In the genomic region with DNA sequence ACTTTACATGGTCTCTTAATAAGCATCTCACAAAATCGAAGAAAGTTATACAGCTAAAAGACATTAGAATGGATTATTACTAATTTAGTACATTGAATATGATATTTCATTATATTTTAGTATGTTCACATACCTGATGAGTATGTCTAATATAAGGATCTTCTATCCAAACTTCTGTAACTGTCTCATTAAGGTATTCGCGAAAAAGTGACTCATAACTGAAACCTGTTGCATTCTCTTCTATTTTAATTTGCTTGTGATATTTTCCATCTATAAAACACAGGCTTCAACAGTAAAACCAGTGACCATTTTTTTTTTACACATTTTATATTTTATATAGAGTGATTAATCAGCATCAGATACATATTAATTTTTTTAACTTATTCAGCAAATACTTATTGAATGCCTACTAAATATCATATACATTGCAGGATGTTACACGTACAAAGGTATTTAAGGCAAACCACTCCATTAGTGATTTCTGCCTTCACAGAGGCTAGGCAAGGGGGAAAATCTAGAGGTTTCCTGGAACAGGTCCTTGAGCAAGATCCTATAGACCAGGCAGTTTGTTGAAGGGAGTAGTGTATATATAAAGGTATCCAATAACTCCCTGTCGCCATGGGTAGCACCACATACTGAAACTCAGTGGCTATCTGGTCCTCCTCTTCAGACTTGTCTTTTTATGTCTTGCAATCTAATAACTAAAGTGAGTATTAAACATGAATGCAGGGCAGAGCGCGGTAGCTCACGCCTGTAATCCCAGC, we compare ENCODE assay signal across 19 cellular contexts. TPM values are rescaled to one million over a fixed set of nuclear protein-coding genes. Genes with fewer than 3 reads are reported as not detected.
DNase-seq lines count a peak whose midpoint lies in the region; ATAC-seq and FAIRE-seq lines count a peak whose summit lies in the region.
"Had no signal": no experiment of that assay in that cellular context is flagged by ENCODE, and none has a peak within 500 bp of the region (broad histone marks: within the 10 kb centered on the region; RNA-seq: fewer than 3 reads in every experiment).

No MANE protein-coding gene starts in this region.

- H3K36me3 ChIP-seq in effector memory CD4-positive, alpha-beta T cell (ENCODE audit: control insufficient read depth, insufficient read depth, low read length): peaks cover 49% of the 10 kb centered on the region

- peak; percentile 23 for ATAC-seq in activated T-helper 17 cell treated with anti-CD3 and anti-CD28 coated beads, Interleukin-2, amount 50 U/mL, for 72 hours (replicated peaks)
- no peak for ATAC-seq in naive thymus-derived CD8-positive, alpha-beta T cell
- no peak for ATAC-seq in HG02759 (IDR thresholded peaks at IDR 0.05; ENCODE audit: unreplicated experiment)
- ATAC-seq: GM12878, GM23338, HCT116 had no signal

- H3K27ac Mint-ChIP-seq in activated CD4-positive, alpha-beta memory T cell treated with anti-CD3 and anti-CD28 coated beads for 36 hours: peak overlapping the region; percentile 49
- H3K27ac Mint-ChIP-seq in activated CD4-positive, alpha-beta memory T cell treated with anti-CD3 and anti-CD28 coated beads, Interleukin-2, amount 10 ng/mL, durations not matched to agents 7 days and 5 days: no peak overlapping the region
- peak overlapping the region; percentile 36 for H3K27ac Mint-ChIP-seq in activated T-helper 17 cell treated with anti-CD3 and anti-CD28 coated beads, Interleukin-2, amount 50 U/mL, for 72 hours
- peak overlapping the region in 7 of 10 donors; percentile 22 to 88 (median 43) for H3K27ac Mint-ChIP-seq in naive thymus-derived CD8-positive, alpha-beta T cell
- H3K27ac Mint-ChIP-seq: B cell, GM23338 had no signal

- H3K4me3 Mint-ChIP-seq in activated CD4-positive, alpha-beta memory T cell treated with anti-CD3 and anti-CD28 coated beads for 36 hours: no peak overlapping the region
- no peak overlapping the region for H3K4me3 Mint-ChIP-seq in activated CD4-positive, alpha-beta memory T cell treated with anti-CD3 and anti-CD28 coated beads, Interleukin-2, amount 10 ng/mL, durations not matched to agents 7 days and 5 days
- no peak overlapping the region for H3K4me3 Mint-ChIP-seq in activated T-helper 17 cell treated with anti-CD3 and anti-CD28 coated beads, Interleukin-2, amount 50 U/mL, for 72 hours
- no peak overlapping the region for H3K4me3 Mint-ChIP-seq in naive thymus-derived CD8-positive, alpha-beta T cell
- H3K4me3 Mint-ChIP-seq: B cell, GM23338 had no signal

- peak; percentile 3 for FAIRE-seq in A204.1 (lab: Jason Lieb, UNC)
- FAIRE-seq: GM12878, GM19239 had no signal

- no peak for DNase-seq in activated CD4-positive, alpha-beta memory T cell treated with anti-CD3 and anti-CD28 coated beads for 36 hours
- no peak for DNase-seq in activated CD4-positive, alpha-beta memory T cell treated with anti-CD3 and anti-CD28 coated beads, Interleukin-2, amount 10 ng/mL, durations not matched to agents 7 days and 5 days
- no peak for DNase-seq in naive thymus-derived CD8-positive, alpha-beta T cell
- DNase-seq in middle frontal gyrus (ENCODE audit: extremely low spot score, low spot score): no peak
- DNase-seq in effector memory CD4-positive, alpha-beta T cell: no peak
- DNase-seq: 8988T, KBM-7, NCI-H1105, NCI-H748 treated with DMSO at 0.1 percent for 48 hours, OCI-M1, SHP77 had no signal

- POLR2A ChIA-PET in activated CD4-positive, alpha-beta memory T cell treated with anti-CD3 and anti-CD28 coated beads for 36 hours (lab: Charles Lee): no interaction called here
- POLR2A ChIA-PET in activated CD4-positive, alpha-beta memory T cell treated with anti-CD3 and anti-CD28 coated beads, Interleukin-2, amount 10 ng/mL, durations not matched to agents 7 days and 5 days (lab: Charles Lee): no interaction called here
- POLR2A ChIA-PET in naive thymus-derived CD8-positive, alpha-beta T cell (lab: Charles Lee): interaction anchor here (0.7 kb wide), 1 partner anchor 1284 kb away, joined by 4 read pairs; no protein-coding TSS in a partner anchor

- no peaks in the 10 kb centered on the region for H3K9me3 Mint-ChIP-seq in activated CD4-positive, alpha-beta memory T cell treated with anti-CD3 and anti-CD28 coated beads for 36 hours
- H3K9me3 Mint-ChIP-seq in activated CD4-positive, alpha-beta memory T cell treated with anti-CD3 and anti-CD28 coated beads, Interleukin-2, amount 10 ng/mL, durations not matched to agents 7 days and 5 days: no peaks in the 10 kb centered on the region
- no peaks in the 10 kb centered on the region for H3K9me3 Mint-ChIP-seq in activated T-helper 17 cell treated with anti-CD3 and anti-CD28 coated beads, Interleukin-2, amount 50 U/mL, for 72 hours
- no peaks in the 10 kb centered on the region for H3K9me3 Mint-ChIP-seq in naive thymus-derived CD8-positive, alpha-beta T cell
- H3K9me3 Mint-ChIP-seq: GM23338 had no signal

- no peaks in the 10 kb centered on the region for H3K27me3 Mint-ChIP-seq in activated CD4-positive, alpha-beta memory T cell treated with anti-CD3 and anti-CD28 coated beads for 36 hours
- no peaks in the 10 kb centered on the region for H3K27me3 Mint-ChIP-seq in activated CD4-positive, alpha-beta memory T cell treated with anti-CD3 and anti-CD28 coated beads, Interleukin-2, amount 10 ng/mL, durations not matched to agents 7 days and 5 days
- H3K27me3 Mint-ChIP-seq in activated T-helper 17 cell treated with anti-CD3 and anti-CD28 coated beads, Interleukin-2, amount 50 U/mL, for 72 hours: no peaks in the 10 kb centered on the region
- no peaks in the 10 kb centered on the region for H3K27me3 Mint-ChIP-seq in naive thymus-derived CD8-positive, alpha-beta T cell
- H3K27me3 Mint-ChIP-seq: B cell had no signal

- H3K9me3 ChIP-seq in effector memory CD4-positive, alpha-beta T cell (ENCODE audit: control insufficient read depth, low read length): no peaks in the 10 kb centered on the region

- H3K27me3 ChIP-seq in effector memory CD4-positive, alpha-beta T cell (replicated peaks; ENCODE audit: control insufficient read depth, insufficient read depth, low read length, poor library complexity, severe bottlenecking): no peaks in the 10 kb centered on the region

- no peak overlapping the region for H3K4me3 ChIP-seq in effector memory CD4-positive, alpha-beta T cell (ENCODE audit: insufficient read depth, low read depth, low read length, poor library complexity, severe bottlenecking)
- H3K4me3 ChIP-seq: GM12878, GM23338 had no signal

- no peaks in the 10 kb centered on the region for H3K4me1 ChIP-seq in effector memory CD4-positive, alpha-beta T cell (ENCODE audit: control insufficient read depth, insufficient read depth, low read length, poor library complexity, severe bottlenecking)

- intact Hi-C loops in activated CD4-positive, alpha-beta memory T cell treated with anti-CD3 and anti-CD28 coated beads for 36 hours (cut with micrococcal nuclease): loop anchor here (1.0 to 10.0 kb wide), 2 partner anchors 8 to 337 kb away; no protein-coding TSS in a partner anchor

- peaks cover 27% of the 10 kb centered on the region for H3K36me3 Mint-ChIP-seq in activated CD4-positive, alpha-beta memory T cell treated with anti-CD3 and anti-CD28 coated beads for 36 hours
- peaks cover 55% of the 10 kb centered on the region for H3K36me3 Mint-ChIP-seq in activated CD4-positive, alpha-beta memory T cell treated with anti-CD3 and anti-CD28 coated beads, Interleukin-2, amount 10 ng/mL, durations not matched to agents 7 days and 5 days (ENCODE audit: low read depth)
- peaks cover 96% of the 10 kb centered on the region for H3K36me3 Mint-ChIP-seq in activated T-helper 17 cell treated with anti-CD3 and anti-CD28 coated beads, Interleukin-2, amount 50 U/mL, for 72 hours (ENCODE audit: low read depth)
- peaks cover 0 to 79% (median 9%) of the 10 kb centered on the region in 3 donors for H3K36me3 Mint-ChIP-seq in naive thymus-derived CD8-positive, alpha-beta T cell

- peaks cover 34% of the 10 kb centered on the region for H3K4me1 Mint-ChIP-seq in activated CD4-positive, alpha-beta memory T cell treated with anti-CD3 and anti-CD28 coated beads for 36 hours (ENCODE audit: low read depth)
- H3K4me1 Mint-ChIP-seq in activated CD4-positive, alpha-beta memory T cell treated with anti-CD3 and anti-CD28 coated beads, Interleukin-2, amount 10 ng/mL, durations not matched to agents 7 days and 5 days: peaks cover 29% of the 10 kb centered on the region
- H3K4me1 Mint-ChIP-seq in activated T-helper 17 cell treated with anti-CD3 and anti-CD28 coated beads, Interleukin-2, amount 50 U/mL, for 72 hours: peaks cover 20% of the 10 kb centered on the region
- peaks cover 3 to 26% (median 19%) of the 10 kb centered on the region in 4 donors for H3K4me1 Mint-ChIP-seq in naive thymus-derived CD8-positive, alpha-beta T cell
- H3K4me1 Mint-ChIP-seq: GM23338 had no signal

- CTCF ChIA-PET in activated CD4-positive, alpha-beta memory T cell treated with anti-CD3 and anti-CD28 coated beads for 36 hours (lab: Charles Lee): interaction anchor here (0.9 kb wide), 1 partner anchor 8 kb away, joined by 4 read pairs; no protein-coding TSS in a partner anchor
- CTCF ChIA-PET in activated CD4-positive, alpha-beta memory T cell treated with anti-CD3 and anti-CD28 coated beads, Interleukin-2, amount 10 ng/mL, durations not matched to agents 7 days and 5 days (lab: Charles Lee): interaction anchor here (0.5 kb wide), 1 partner anchor 334 kb away, joined by 3 read pairs; no protein-coding TSS in a partner anchor

- no peak overlapping the region for H3K27ac ChIP-seq in effector memory CD4-positive, alpha-beta T cell (ENCODE audit: insufficient read depth, low read length, poor library complexity, severe bottlenecking)

RNA-seq across cellular contexts. Expression of a gene that starts 9.3 kb away (rescaled TPM):
- 10 to 100 TPM; 67.4 to 75.5 TPM for total RNA-seq in activated CD4-positive, alpha-beta memory T cell treated with anti-CD3 and anti-CD28 coated beads for 36 hours
- 10 to 100 TPM; 63.3 to 67.3 TPM for total RNA-seq in activated CD4-positive, alpha-beta memory T cell treated with anti-CD3 and anti-CD28 coated beads, Interleukin-2, amount 10 ng/mL, durations not matched to agents 7 days and 5 days
- total RNA-seq in activated T-helper 17 cell treated with anti-CD3 and anti-CD28 coated beads, Interleukin-2, amount 50 U/mL, for 72 hours: 10 to 100 TPM; 68.7 to 71.5 TPM
- total RNA-seq in naive thymus-derived CD8-positive, alpha-beta T cell: 10 to 100 TPM; 63.4 to 66.5 TPM
- polyA plus RNA-seq in naive thymus-derived CD8-positive, alpha-beta T cell: 10 to 100 TPM; 40.4 to 49.0 (median 43.8) TPM

RNA-seq across cellular contexts. Expression of a gene that starts 9.4 kb away (rescaled TPM):
- total RNA-seq in activated CD4-positive, alpha-beta memory T cell treated with anti-CD3 and anti-CD28 coated beads for 36 hours: 10 to 100 TPM; 30.3 to 30.8 TPM
- total RNA-seq in activated CD4-positive, alpha-beta memory T cell treated with anti-CD3 and anti-CD28 coated beads, Interleukin-2, amount 10 ng/mL, durations not matched to agents 7 days and 5 days: 10 to 100 TPM; 21.1 to 22.2 TPM
- total RNA-seq in activated T-helper 17 cell treated with anti-CD3 and anti-CD28 coated beads, Interleukin-2, amount 50 U/mL, for 72 hours: 10 to 100 TPM; 25.7 to 26.0 TPM
- total RNA-seq in naive thymus-derived CD8-positive, alpha-beta T cell: 10 to 100 TPM; 20.7 to 21.2 TPM
- 10 to 100 TPM; 19.1 to 23.5 (median 20.4) TPM for polyA plus RNA-seq in naive thymus-derived CD8-positive, alpha-beta T cell

RNA-seq across cellular contexts. Expression of a gene that starts 16.8 kb away (rescaled TPM):
- 1 to 10 TPM; 3.3 to 4.6 TPM for total RNA-seq in activated CD4-positive, alpha-beta memory T cell treated with anti-CD3 and anti-CD28 coated beads for 36 hours
- total RNA-seq in activated CD4-positive, alpha-beta memory T cell treated with anti-CD3 and anti-CD28 coated beads, Interleukin-2, amount 10 ng/mL, durations not matched to agents 7 days and 5 days: 1 to 10 TPM; 6.7 to 7.3 TPM
- total RNA-seq in activated T-helper 17 cell treated with anti-CD3 and anti-CD28 coated beads, Interleukin-2, amount 50 U/mL, for 72 hours: 1 to 10 TPM; 3.3 to 5.5 TPM
- total RNA-seq in naive thymus-derived CD8-positive, alpha-beta T cell: 10 to 100 TPM; 24.7 to 26.2 TPM
- polyA plus RNA-seq in naive thymus-derived CD8-positive, alpha-beta T cell: 10 to 100 TPM; 19.0 to 26.9 (median 22.0) TPM

RNA-seq across cellular contexts. Expression of a gene that starts 16.8 kb away (rescaled TPM):
- 1 to 10 TPM; 6.3 to 7.0 TPM for total RNA-seq in activated CD4-positive, alpha-beta memory T cell treated with anti-CD3 and anti-CD28 coated beads for 36 hours
- 1 to 10 TPM; 3.7 to 5.4 TPM for total RNA-seq in activated CD4-positive, alpha-beta memory T cell treated with anti-CD3 and anti-CD28 coated beads, Interleukin-2, amount 10 ng/mL, durations not matched to agents 7 days and 5 days
- total RNA-seq in activated T-helper 17 cell treated with anti-CD3 and anti-CD28 coated beads, Interleukin-2, amount 50 U/mL, for 72 hours: 1 to 10 TPM; 3.5 to 9.8 TPM
- 10 to 100 TPM; 23.8 to 32.1 TPM for total RNA-seq in naive thymus-derived CD8-positive, alpha-beta T cell
- polyA plus RNA-seq in naive thymus-derived CD8-positive, alpha-beta T cell: 10 to 100 TPM; 22.5 to 26.4 (median 24.1) TPM

RNA-seq across cellular contexts. Expression of a gene that starts 30.1 kb away (rescaled TPM):
- total RNA-seq in activated CD4-positive, alpha-beta memory T cell treated with anti-CD3 and anti-CD28 coated beads for 36 hours: under 1 TPM; 0.48 to 0.50 TPM
- total RNA-seq in activated CD4-positive, alpha-beta memory T cell treated with anti-CD3 and anti-CD28 coated beads, Interleukin-2, amount 10 ng/mL, durations not matched to agents 7 days and 5 days: under 1 TPM; 0.18 to 0.35 TPM
- total RNA-seq in activated T-helper 17 cell treated with anti-CD3 and anti-CD28 coated beads, Interleukin-2, amount 50 U/mL, for 72 hours: 1 to 10 TPM; 1.9 TPM
- total RNA-seq in naive thymus-derived CD8-positive, alpha-beta T cell: 1 to 10 TPM; 3.9 to 5.7 TPM
- polyA plus RNA-seq in naive thymus-derived CD8-positive, alpha-beta T cell: 1 to 10 TPM; 6.1 to 6.8 (median 6.7) TPM
